In the genomic region with DNA sequence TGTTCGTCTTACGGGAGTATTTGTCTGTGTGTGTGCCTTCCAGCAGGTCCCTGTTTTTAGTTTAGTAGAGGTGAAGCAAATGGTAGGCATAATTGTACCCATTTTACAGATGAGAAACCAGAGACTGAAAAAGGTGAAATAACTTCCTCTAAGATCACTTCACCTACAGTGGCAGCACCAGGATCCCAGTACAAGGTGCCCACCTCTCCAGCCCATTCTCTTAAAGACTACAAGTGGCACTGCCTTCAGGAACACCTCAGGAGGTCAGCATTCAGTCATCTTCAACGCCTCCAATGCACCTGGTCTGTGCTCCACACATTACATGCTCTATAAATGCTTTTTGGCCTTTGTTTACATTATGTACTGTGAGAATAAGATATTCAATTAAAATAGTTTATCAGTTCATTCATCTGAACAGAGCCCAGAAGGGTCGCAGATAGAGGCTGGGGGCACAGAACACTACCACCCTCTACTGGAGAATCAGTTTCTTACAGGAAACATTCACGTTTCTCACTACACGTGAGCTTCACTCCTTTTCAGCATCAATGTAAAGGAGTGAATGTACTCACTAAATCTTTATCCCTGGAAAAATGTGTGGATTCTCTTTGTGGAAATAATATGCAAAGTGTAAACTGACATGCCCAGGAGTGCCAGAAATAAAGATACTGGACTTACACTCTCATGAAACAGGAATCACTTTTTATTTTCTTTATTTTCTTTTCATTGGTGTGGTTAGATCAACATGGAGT, we compare ENCODE assay signal across 8 cellular contexts. TPM values are rescaled to one million over a fixed set of nuclear protein-coding genes. Genes with fewer than 3 reads are reported as not detected.
DNase-seq lines count a peak whose midpoint lies in the region; ATAC-seq, FAIRE-seq and TF ChIP-seq lines count a peak whose summit lies in the region.

No MANE protein-coding gene starts in this region.

- TF ChIP-seq POLR2A in IMR-90 (IDR thresholded peaks at IDR 0.05; ENCODE audit: low read depth, low read length) (no peak), K562 (conservative IDR thresholded peaks at IDR 0.05) (no peak)

- FAIRE-seq in K562 (lab: Jason Lieb, UNC) = no peak
- no peak for FAIRE-seq in urothelium cell line (lab: Jason Lieb, UNC)
- FAIRE-seq in GM19239 (lab: Jason Lieb, UNC) = no peak

- no peak overlapping the region for H2BK20ac ChIP-seq in IMR-90 (ENCODE audit: low read depth, low read length)

- H3K9ac ChIP-seq in DND-41 (ENCODE audit: low read depth, low read length) = no peak overlapping the region
- H3K9ac ChIP-seq in IMR-90 (ENCODE audit: low read depth, low read length) = no peak overlapping the region
- no peak overlapping the region for H3K9ac ChIP-seq in K562 (ENCODE audit: insufficient read depth in 1 of 2, low read depth in 2 of 2, low read length in 2 of 2)
- H3K9ac ChIP-seq in liver (ENCODE audit: low read depth in 1 of 2, low read length in 2 of 2) = no peak overlapping the region

- no CpG with 5 or more reads among the region's 6 CpGs for WGBS in IMR-90 (ENCODE audit: extremely low coverage in 2 of 2, insufficient read length in 1 of 2), 2 experiments
- 0% methylated on average over 6 of the region's 6 CpGs for WGBS in K562 (ENCODE audit: insufficient coverage, low coverage, missing lambda C conversion rate)
- 40% methylated on average over 6 of the region's 6 CpGs for WGBS in liver

- H3K27ac ChIP-seq in DND-41 (ENCODE audit: low read length) (no peak overlapping the region), IMR-90 (ENCODE audit: insufficient read depth, low read length) (no peak overlapping the region), K562 (ENCODE audit: extremely low read depth, low read depth, low read length) (no peak overlapping the region), liver (ENCODE audit: low read depth in 1 of 2, low read length in 2 of 2) (no peak overlapping the region)

- no peak overlapping the region for H3K18ac ChIP-seq in IMR-90 (ENCODE audit: low read depth, low read length)

- intact Hi-C loops in IMR-90 (cut with micrococcal nuclease) (loop anchor here (1.0 to 5.0 kb wide), 3 partner anchors 152 to 401 kb away; no protein-coding TSS in a partner anchor), K562 (cut with micrococcal nuclease) (no loop called here)

- no peak overlapping the region for H2AK9ac ChIP-seq in IMR-90 (replicated peaks; ENCODE audit: low read depth, low read length, poor library complexity)

- H2AK5ac ChIP-seq in IMR-90 (ENCODE audit: low read depth, low read length) = peak overlapping the region; percentile 14; the same call in 1 of the 2 replicates

- no peak overlapping the region for H3K4me2 ChIP-seq in DND-41 (ENCODE audit: insufficient read depth, low read length)
- H3K4me2 ChIP-seq in IMR-90 (ENCODE audit: low read depth, low read length) = no peak overlapping the region
- H3K4me2 ChIP-seq in K562 (ENCODE audit: insufficient read depth, low read length) = no peak overlapping the region

- H3K9me3 ChIP-seq in DND-41 (ENCODE audit: insufficient read depth, low read length, severe bottlenecking) (no peaks in the 10 kb centered on the region), IMR-90 (ENCODE audit: control insufficient read depth, insufficient read depth, low read length) (no peaks in the 10 kb centered on the region), K562 (replicated peaks; ENCODE audit: control insufficient read depth, insufficient read depth, low read depth, low read length) (no peaks in the 10 kb centered on the region; the same call in 1 of the 2 replicates), liver (ENCODE audit: control insufficient read depth in 4 of 4, low read length in 3 of 4) (no peaks in the 10 kb centered on the region)

- H3K79me2 ChIP-seq in DND-41 (ENCODE audit: insufficient read depth, low read length) = no peaks in the 10 kb centered on the region
- no peaks in the 10 kb centered on the region for H3K79me2 ChIP-seq in K562 (ENCODE audit: control insufficient read depth, insufficient read depth, low read length)

- no peak overlapping the region for H3K56ac ChIP-seq in IMR-90 (ENCODE audit: extremely low read depth, insufficient read depth, low read length)

- no peak overlapping the region for H2BK120ac ChIP-seq in IMR-90 (ENCODE audit: low read depth, low read length)

- no peak for TF ChIP-seq EP300 in K562 (IDR thresholded peaks at IDR 0.05; ENCODE audit: low read length)

- TF ChIP-seq RAD21 in IMR-90 (IDR thresholded peaks at IDR 0.05; ENCODE audit: low read length) (peak; percentile 91), K562 (CRISPR knock-in tag; conservative IDR thresholded peaks at IDR 0.05 in 1 of 2, IDR thresholded peaks at IDR 0.05 in 1 of 2) (0 out of 4 replicates have a peak, but pooled peaks of 1 of the 2 experiments have one; percentile 38), liver (IDR thresholded peaks at IDR 0.05) (peak; percentile 91 to 94)

- CTCF ChIA-PET in IMR-90 (lab: Yijun Ruan, JAX) = interaction anchor here (0.6 to 2.0 kb wide), 11 partner anchors 9 to 400 kb away, joined by 3 to 6 read pairs (median 3); no protein-coding TSS in a partner anchor
- CTCF ChIA-PET in K562 (lab: Yijun Ruan, JAX; ENCODE audit: low intra/inter-chr PET ratio) = no interaction called here

- H4K91ac ChIP-seq in IMR-90 (ENCODE audit: insufficient read depth, low read depth, low read length) = no peak overlapping the region

- no peaks in the 10 kb centered on the region for H4K20me1 ChIP-seq in DND-41 (ENCODE audit: insufficient read depth, low read length)
- H4K20me1 ChIP-seq in IMR-90 (ENCODE audit: insufficient read depth, low read length) = no peaks in the 10 kb centered on the region
- H4K20me1 ChIP-seq in K562 (replicated peaks; ENCODE audit: control insufficient read depth, insufficient read depth, low read length) = no peaks in the 10 kb centered on the region

- no peak overlapping the region for H2BK5ac ChIP-seq in IMR-90 (ENCODE audit: low read depth, low read length, poor library complexity, severe bottlenecking)

- H3K4me3 ChIP-seq in DND-41 (ENCODE audit: low read depth in 1 of 2, low read length in 2 of 2) = no peak overlapping the region
- no peak overlapping the region for H3K4me3 ChIP-seq in IMR-90 (ENCODE audit: insufficient read depth, low read depth, low read length)
- H3K4me3 ChIP-seq in K562 = no peak overlapping the region
- no peak overlapping the region for H3K4me3 ChIP-seq in liver (ENCODE audit: low read depth in 1 of 3, low read length in 3 of 3)

- H4K8ac ChIP-seq in IMR-90 (ENCODE audit: low read depth in 2 of 2, low read length in 2 of 2) = no peak overlapping the region

- no peak overlapping the region for H4K5ac ChIP-seq in IMR-90 (ENCODE audit: low read depth, low read length)

- TF ChIP-seq CTCF in DND-41 (IDR thresholded peaks at IDR 0.05; ENCODE audit: borderline replicate concordance, extremely low read depth, low read length, poor library complexity, severe bottlenecking) = peak; percentile 65
- peak; percentile 80 for TF ChIP-seq CTCF in IMR-90 (conservative IDR thresholded peaks at IDR 0.05; ENCODE audit: low read depth, low read length)
- TF ChIP-seq CTCF in K562 (IDR thresholded peaks at IDR 0.05 in 2 of 3, conservative IDR thresholded peaks at IDR 0.05 in 1 of 3; ENCODE audit: insufficient read depth in 2 of 3, low read depth in 1 of 3, low read length in 3 of 3) = peak; percentile 29 to 31 (median 30); a peak in 3 of 6 replicates
- TF ChIP-seq CTCF in liver (IDR thresholded peaks at IDR 0.05; ENCODE audit: low read depth, low read length, missing input control) = peak; percentile 59

- dilution Hi-C loops in IMR-90 (cut with HindIII; ENCODE audit: low sequenced_read_pairs, unreplicated experiment) = no loop called here

- no peak overlapping the region for H3K4ac ChIP-seq in IMR-90 (ENCODE audit: low read depth, low read length)

- H3K27me3 ChIP-seq in DND-41 (ENCODE audit: insufficient read depth, low read length, poor library complexity) (peaks cover 24% of the 10 kb centered on the region), IMR-90 (ENCODE audit: control insufficient read depth, insufficient read depth, low read length) (no peaks in the 10 kb centered on the region; the same call in 1 of the 2 replicates), K562 (ENCODE audit: control insufficient read depth in 2 of 2, insufficient read depth in 2 of 2, low read length in 2 of 2) (no peaks in the 10 kb centered on the region), liver (ENCODE audit: control insufficient read depth in 4 of 4, insufficient read depth in 4 of 4, low read length in 3 of 4) (no peaks in the 10 kb centered on the region)

- no peaks in the 10 kb centered on the region for H3K36me3 ChIP-seq in DND-41 (ENCODE audit: insufficient read depth, low read length)
- H3K36me3 ChIP-seq in IMR-90 (ENCODE audit: control insufficient read depth, insufficient read depth, low read length) = no peaks in the 10 kb centered on the region
- H3K36me3 ChIP-seq in K562 (ENCODE audit: control insufficient read depth, insufficient read depth, low read length) = no peaks in the 10 kb centered on the region
- no peaks in the 10 kb centered on the region for H3K36me3 ChIP-seq in liver (ENCODE audit: control insufficient read depth in 4 of 4, insufficient read depth in 3 of 4, low read depth in 1 of 4, low read length in 3 of 4)

- H3K79me1 ChIP-seq in IMR-90 (ENCODE audit: low read depth in 1 of 2, low read length in 2 of 2) = no peaks in the 10 kb centered on the region; a peak in 1 of 4 replicates

- POLR2A ChIA-PET in IMR-90 (lab: Charles Lee; ENCODE audit: unreplicated experiment) (no interaction called here), K562 (lab: Yijun Ruan, JAX) (no interaction called here)

- H3K9me1 ChIP-seq in IMR-90 (ENCODE audit: insufficient read depth, low read length) = peaks cover 3% of the 10 kb centered on the region; the same call in 1 of the 2 replicates
- H3K9me1 ChIP-seq in K562 (ENCODE audit: control insufficient read depth, insufficient read depth, low read length) = no peaks in the 10 kb centered on the region

- no peak overlapping the region for H2BK15ac ChIP-seq in IMR-90 (ENCODE audit: low read depth, low read length)

- ATAC-seq in DND-41 (ENCODE audit: insufficient read depth, low read depth) (peak; percentile 62; the same call in 2 of the 3 replicates), IMR-90 (ENCODE audit: low read depth) (peak; percentile 70), K562 (no peak), GM21576 (IDR thresholded peaks at IDR 0.05; ENCODE audit: unreplicated experiment) (no peak)

- H3K23ac ChIP-seq in IMR-90 (ENCODE audit: low read depth, low read length) = no peak overlapping the region

- H2AFZ ChIP-seq in DND-41 (ENCODE audit: low read depth, low read length) (no peak overlapping the region), IMR-90 (replicated peaks; ENCODE audit: low read length, poor library complexity) (no peak overlapping the region), K562 (ENCODE audit: low read depth, low read length) (no peak overlapping the region)

- no peak overlapping the region for H3K14ac ChIP-seq in IMR-90 (replicated peaks; ENCODE audit: low read depth, low read length)

- BruUV-seq in IMR-90 (replicated peaks; lab: Mats Ljungman, UMichigan) (no TSS peak), K562 (replicated peaks; lab: Mats Ljungman, UMichigan) (no TSS peak)

- H3K4me1 ChIP-seq in DND-41 (ENCODE audit: insufficient read depth, low read length) (no peaks in the 10 kb centered on the region), IMR-90 (ENCODE audit: control insufficient read depth, insufficient read depth, low read length) (0 out of 2 replicates have a peak, but pooled peaks cover 2% of the 10 kb centered on the region), K562 (replicated peaks in 1 of 2; ENCODE audit: control insufficient read depth in 2 of 2, insufficient read depth in 2 of 2, low read length in 2 of 2) (no peaks in the 10 kb centered on the region), liver (ENCODE audit: control insufficient read depth in 4 of 4, insufficient read depth in 4 of 4, low read length in 3 of 4) (no peaks in the 10 kb centered on the region)

- in situ Hi-C loops in IMR-90 (cut with MboI; ENCODE audit: low sequenced_read_pairs) = loop anchor here (10.0 kb wide), 1 partner anchor 229 kb away; no protein-coding TSS in a partner anchor
- in situ Hi-C loops in K562 (cut with MboI) = no loop called here

- DNase-seq in DND-41 (peak; percentile 25), IMR-90 (peak; percentile 43), K562 (ENCODE audit: extremely low read depth in 1 of 4, low spot score in 3 of 4) (peak in 3 of 4 experiments; percentile 3 to 6 (median 4)), urothelium cell line (ENCODE audit: low spot score) (no peak), GM19239 (ENCODE audit: insufficient read length, low spot score) (no peak), COLO829 (ENCODE audit: low spot score) (no peak)

RNA-seq across cellular contexts. Expression of gene ABLIM1, which starts 45.5 kb away (rescaled TPM):
- total RNA-seq in IMR-90 (2012; rRNA removed) (9.9 and 11.1 TPM in 2 replicates), K562 (2014; rRNA removed) (under 0.01 TPM in 1 of 2 replicates, not detected in the other), K562 (2014; rRNA removed; fragmentation: Illumina TruSeq; extraction: Trizol) (not detected in 2 replicates), K562 (2015; rRNA removed; fragmentation: Illumina TruSeq; extraction: Trizol) (not detected in 2 replicates), K562 (2021) (0.49 and 0.81 TPM in 2 replicates), liver (10 to 100 TPM; 11.3 to 31.3 TPM)
- polyA plus RNA-seq in IMR-90 (2012; rRNA removed) (7.7 and 8.1 TPM in 2 replicates), K562 (2011; rRNA removed) (0.05 and 0.14 TPM in 2 replicates), K562 (2014; fragmentation: Illumina TruSeq; extraction: Trizol) (not detected in 2 replicates), K562 (2014; fragmentation: Nextera tagmentation; extraction: Ambion mirVana) (not detected), K562 (2014; rRNA removed) (0.03 and 0.07 TPM in 2 replicates), liver (10 to 100 TPM; 10.9 to 14.8 TPM)
- polyA plus RNA-seq in IMR-90 (2012; cell fraction: cytosol; rRNA removed) = 2.7 and 6.9 TPM in 2 replicates
- polyA plus RNA-seq in IMR-90 (2012; cell fraction: nucleus; rRNA removed; ENCODE audit: low replicate concordance) = 10.3 and 22.7 TPM in 2 replicates
- total RNA-seq in K562 (2011; cell fraction: chromatin; rRNA removed; ENCODE audit: low replicate concordance) = 0.23 and 0.69 TPM in 2 replicates
- 0.50 and 1.2 TPM in 2 replicates for total RNA-seq in K562 (2011; cell fraction: nucleolus; rRNA removed)
- total RNA-seq in K562 (2011; cell fraction: nucleoplasm; rRNA removed) = 0.69 and 0.73 TPM in 2 replicates
- polyA plus RNA-seq in K562 (2011; cell fraction: cytosol; rRNA removed) = 0.03 TPM in 1 of 2 replicates, not detected in the other
- 0.21 TPM in 1 of 2 replicates, not detected in the other for polyA plus RNA-seq in K562 (2011; cell fraction: nucleus; rRNA removed)
- polyA plus RNA-seq in K562 (2012) = 0.01 and 0.05 TPM in 2 replicates
- polyA minus RNA-seq in K562 (2011; rRNA and poly(A)+ RNA removed) = 0.03 and 0.11 TPM in 2 replicates
- 0.10 and 0.82 TPM in 2 replicates for polyA minus RNA-seq in K562 (2011; cell fraction: cytosol; rRNA and poly(A)+ RNA removed)
- polyA minus RNA-seq in K562 (2011; cell fraction: nucleus; rRNA and poly(A)+ RNA removed) = 0.27 TPM in 1 of 2 replicates, not detected in the other

Comparison
In these comparisons a context has a peak if more than half of its experiments do, and no peak if none do; other contexts are left out.
1. ATAC-seq: peak in DND-41 (single experiment) and IMR-90 (single experiment); none in K562 (single experiment) and GM21576 (single experiment).
2. DNase-seq: peak in DND-41 (single experiment), IMR-90 (single experiment) and K562 (3 of 4); none in urothelium cell line (single experiment), GM19239 (single experiment) and COLO829 (single experiment).
3. CTCF ChIP-seq: peak in every context shown above with its lines; median percentile 80 in IMR-90; 65 in DND-41; 59 in liver; 30 in K562.